16 cellular contexts compared by ENCODE assay signal in the genomic region with DNA sequence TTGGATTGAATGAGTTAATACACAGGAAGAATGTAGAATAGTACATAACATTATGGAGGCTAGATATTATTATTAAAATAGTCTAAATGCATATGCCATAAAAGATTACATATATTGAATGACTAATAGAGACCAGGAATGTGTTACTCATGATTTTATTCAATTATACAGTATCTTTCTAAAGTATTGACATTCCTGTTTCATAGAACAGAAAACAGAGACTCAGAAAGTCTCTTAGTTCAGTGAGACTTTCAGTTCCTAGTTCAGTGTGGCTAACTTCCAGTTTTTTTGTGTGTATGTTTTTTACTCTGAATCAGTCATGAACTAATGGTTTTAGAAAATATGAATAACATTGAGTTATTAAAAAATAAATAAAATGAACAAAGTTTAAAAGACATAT. TPM values are rescaled to one million over a fixed set of nuclear protein-coding genes. Genes with fewer than 3 reads are reported as not detected.
A peak's percentile ranks its signal among the peaks of the same experiment; 100 is the strongest.
DNase-seq lines count a peak whose midpoint lies in the region; ATAC-seq, FAIRE-seq and TF ChIP-seq lines count a peak whose summit lies in the region.
"Had no signal": no experiment of that assay in that cellular context is flagged by ENCODE, and none has a peak within 500 bp of the region (broad histone marks: within the 10 kb centered on the region; RNA-seq: fewer than 3 reads in every experiment).

No MANE protein-coding gene starts in this region.

- no peak for TF ChIP-seq EP300 in tibial nerve (IDR thresholded peaks at IDR 0.05)

- H3K4me1 Mint-ChIP-seq in activated CD4-positive, alpha-beta T cell treated with anti-CD3 and anti-CD28 coated beads, Interleukin-2, amount 10 ng/mL, durations not matched to agents 7 days and 5 days: peaks cover under 1% of the 10 kb centered on the region

- H3K9me1 ChIP-seq in endothelial cell of umbilical vein (replicated peaks; ENCODE audit: control insufficient read depth, extremely low read depth, insufficient read depth, low read length): no peaks in the 10 kb centered on the region

- CTCF ChIA-PET in endothelial cell of umbilical vein (lab: Charles Lee): interaction anchor here (0.9 to 3.0 kb wide), 6 partner anchors 13 to 126 kb away, joined by 3 to 14 read pairs (median 4); no protein-coding TSS in a partner anchor
- CTCF ChIA-PET in activated CD4-positive, alpha-beta T cell treated with anti-CD3 and anti-CD28 coated beads, Interleukin-2, amount 10 ng/mL, durations not matched to agents 7 days and 5 days (lab: Charles Lee): no interaction called here

- H3K27ac ChIP-seq in endothelial cell of umbilical vein (ENCODE audit: insufficient read depth, low read depth, low read length) (no peak overlapping the region), tibial nerve (no peak overlapping the region)
- H3K27ac ChIP-seq: breast epithelium, esophagus squamous epithelium had no signal

- H3K27me3 Mint-ChIP-seq in activated CD4-positive, alpha-beta T cell treated with anti-CD3 and anti-CD28 coated beads, Interleukin-2, amount 10 ng/mL, durations not matched to agents 7 days and 5 days: peaks cover 6% of the 10 kb centered on the region
- H3K27me3 Mint-ChIP-seq: IgD-negative memory B cell had no signal

- no peaks in the 10 kb centered on the region for H4K20me1 ChIP-seq in endothelial cell of umbilical vein (replicated peaks; ENCODE audit: control insufficient read depth, extremely low read depth, insufficient read depth, low read length)

- no peaks in the 10 kb centered on the region for H3K36me3 Mint-ChIP-seq in activated CD4-positive, alpha-beta T cell treated with anti-CD3 and anti-CD28 coated beads, Interleukin-2, amount 10 ng/mL, durations not matched to agents 7 days and 5 days (ENCODE audit: low read depth)
- H3K36me3 Mint-ChIP-seq: IgD-negative memory B cell had no signal

- ATAC-seq in GM21576 (IDR thresholded peaks at IDR 0.05; ENCODE audit: unreplicated experiment) (peak; percentile 75), HG03469 (IDR thresholded peaks at IDR 0.05; ENCODE audit: unreplicated experiment) (peak; percentile 74)
- ATAC-seq: left lobe of liver had no signal

- no peak overlapping the region for H3K9ac ChIP-seq in endothelial cell of umbilical vein (replicated peaks; ENCODE audit: extremely low read depth, insufficient read depth, low read length)

- DNase-seq in EL: peak; percentile 31
- DNase-seq in endothelial cell of umbilical vein (ENCODE audit: low read depth, low spot score): no peak
- no peak for DNase-seq in AG20443 (ENCODE audit: low spot score)
- no peak for DNase-seq in activated CD4-positive, alpha-beta T cell treated with anti-CD3 and anti-CD28 coated beads, Interleukin-2, amount 10 ng/mL, durations not matched to agents 7 days and 5 days
- no peak for DNase-seq in T-helper 2 cell
- no peak for DNase-seq in tibial nerve (ENCODE audit: low spot score in 2 of 2)
- DNase-seq: esophagus squamous epithelium, NCI-H2227 treated with DMSO at 0.1 percent for 48 hours, nucleus accumbens had no signal

- intact Hi-C loops in endothelial cell of umbilical vein (cut with micrococcal nuclease): loop anchor here (2.0 kb wide), 1 partner anchor 41 kb away; no protein-coding TSS in a partner anchor

- H2AFZ ChIP-seq in endothelial cell of umbilical vein (ENCODE audit: low read depth, low read length): no peak overlapping the region

- TF ChIP-seq CTCF in endothelial cell of umbilical vein (IDR thresholded peaks at IDR 0.05; ENCODE audit: extremely low read depth in 1 of 2, insufficient read depth in 1 of 2, low read depth in 1 of 2, low read length in 2 of 2): no peak
- no peak for TF ChIP-seq CTCF in tibial nerve (IDR thresholded peaks at IDR 0.05)

- H3K4me3 Mint-ChIP-seq in activated CD4-positive, alpha-beta T cell treated with anti-CD3 and anti-CD28 coated beads, Interleukin-2, amount 10 ng/mL, durations not matched to agents 7 days and 5 days: no peak overlapping the region
- H3K4me3 Mint-ChIP-seq: IgD-negative memory B cell had no signal

- FAIRE-seq in endothelial cell of umbilical vein (lab: Jason Lieb, UNC): no peak

- no peaks in the 10 kb centered on the region for H3K9me3 Mint-ChIP-seq in activated CD4-positive, alpha-beta T cell treated with anti-CD3 and anti-CD28 coated beads, Interleukin-2, amount 10 ng/mL, durations not matched to agents 7 days and 5 days
- H3K9me3 Mint-ChIP-seq: IgD-negative memory B cell had no signal

- no peaks in the 10 kb centered on the region for H3K36me3 ChIP-seq in endothelial cell of umbilical vein (ENCODE audit: control insufficient read depth in 2 of 2, extremely low read depth in 1 of 2, insufficient read depth in 2 of 2, low read length in 2 of 2)
- no peaks in the 10 kb centered on the region for H3K36me3 ChIP-seq in tibial nerve
- H3K36me3 ChIP-seq: breast epithelium, esophagus squamous epithelium had no signal

- H3K4me1 ChIP-seq in endothelial cell of umbilical vein (ENCODE audit: control insufficient read depth, extremely low read depth, insufficient read depth, low read length) (peaks cover 8% of the 10 kb centered on the region), tibial nerve (no peaks in the 10 kb centered on the region)
- H3K4me1 ChIP-seq: breast epithelium, esophagus squamous epithelium had no signal

- no peaks in the 10 kb centered on the region for H3K79me2 ChIP-seq in endothelial cell of umbilical vein (ENCODE audit: control insufficient read depth, insufficient read depth, low read length)

- H3K27me3 ChIP-seq in endothelial cell of umbilical vein (ENCODE audit: control insufficient read depth in 2 of 2, insufficient read depth in 2 of 2, low read length in 2 of 2): no peaks in the 10 kb centered on the region
- no peaks in the 10 kb centered on the region for H3K27me3 ChIP-seq in tibial nerve
- H3K27me3 ChIP-seq: breast epithelium, esophagus squamous epithelium had no signal

- dilution Hi-C loops in endothelial cell of umbilical vein (cut with MboI; ENCODE audit: extremely low pct_ligation_motif_present, low sequenced_read_pairs): no loop called here

- H3K4me2 ChIP-seq in endothelial cell of umbilical vein (ENCODE audit: insufficient read depth, low read length): no peak overlapping the region

- TF ChIP-seq POLR2A in endothelial cell of umbilical vein (IDR thresholded peaks at IDR 0.05; ENCODE audit: low read depth, low read length): no peak
- no peak for TF ChIP-seq POLR2A in tibial nerve (IDR thresholded peaks at IDR 0.05)

- H3K9me3 ChIP-seq in endothelial cell of umbilical vein (replicated peaks; ENCODE audit: control insufficient read depth, insufficient read depth, low read length) (no peaks in the 10 kb centered on the region), tibial nerve (no peaks in the 10 kb centered on the region)
- H3K9me3 ChIP-seq: breast epithelium, esophagus squamous epithelium had no signal

- H3K27ac Mint-ChIP-seq in activated CD4-positive, alpha-beta T cell treated with anti-CD3 and anti-CD28 coated beads, Interleukin-2, amount 10 ng/mL, durations not matched to agents 7 days and 5 days: no peak overlapping the region

- no peak overlapping the region for H3K4me3 ChIP-seq in endothelial cell of umbilical vein (replicated peaks in 1 of 3; ENCODE audit: insufficient read depth in 1 of 3, low read depth in 1 of 3, low read length in 3 of 3)
- H3K4me3 ChIP-seq in tibial nerve: no peak overlapping the region
- H3K4me3 ChIP-seq: breast epithelium, esophagus squamous epithelium, SK-N-MC had no signal

- BruUV-seq in endothelial cell of umbilical vein (replicated peaks; lab: Mats Ljungman, UMichigan): no TSS peak

- POLR2A ChIA-PET in endothelial cell of umbilical vein (lab: Charles Lee): no interaction called here
- POLR2A ChIA-PET in activated CD4-positive, alpha-beta T cell treated with anti-CD3 and anti-CD28 coated beads, Interleukin-2, amount 10 ng/mL, durations not matched to agents 7 days and 5 days (lab: Charles Lee): no interaction called here

TF ChIP-seq in endothelial cell of umbilical vein, 7 proteins besides CTCF, POLR2A, EP300 and RAD21:
- peak; percentile 9 for TF ChIP-seq JUN (IDR thresholded peaks at IDR 0.05; ENCODE audit: borderline replicate concordance, insufficient read depth, insufficient read length, low read depth)
- TF ChIP-seq, protein P1, sequence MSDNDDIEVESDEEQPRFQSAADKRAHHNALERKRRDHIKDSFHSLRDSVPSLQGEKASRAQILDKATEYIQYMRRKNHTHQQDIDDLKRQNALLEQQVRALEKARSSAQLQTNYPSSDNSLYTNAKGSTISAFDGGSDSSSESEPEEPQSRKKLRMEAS (IDR thresholded peaks at IDR 0.05; ENCODE audit: insufficient read depth, insufficient read length): no peak

RNA-seq across cellular contexts. Expression of a gene that starts 34.6 kb away (rescaled TPM):
- not detected in 2 replicates for total RNA-seq in endothelial cell of umbilical vein
- polyA plus RNA-seq in endothelial cell of umbilical vein: not detected in 2 replicates
- polyA plus RNA-seq in endothelial cell of umbilical vein (2011; cell fraction: cytosol; rRNA removed): not detected in 2 replicates
- polyA plus RNA-seq in endothelial cell of umbilical vein (2011; cell fraction: nucleus; rRNA removed): not detected in 2 replicates
- polyA plus RNA-seq in endothelial cell of umbilical vein (2012): not detected in 2 replicates
- not detected in 2 replicates for polyA minus RNA-seq in endothelial cell of umbilical vein
- polyA minus RNA-seq in endothelial cell of umbilical vein (2011; cell fraction: cytosol; rRNA and poly(A)+ RNA removed): not detected
- not detected in 2 replicates for polyA minus RNA-seq in endothelial cell of umbilical vein (2011; cell fraction: nucleus; rRNA and poly(A)+ RNA removed)
- not detected for total RNA-seq in activated CD4-positive, alpha-beta T cell treated with anti-CD3 and anti-CD28 coated beads, Interleukin-2, amount 10 ng/mL, durations not matched to agents 7 days and 5 days
- not detected for total RNA-seq in tibial nerve
- total RNA-seq: breast epithelium, esophagus squamous epithelium, left lobe of liver had no signal
- polyA plus RNA-seq: AG04450 had no signal
